ENCODE assay signal across 8 cellular contexts in the genomic region with DNA sequence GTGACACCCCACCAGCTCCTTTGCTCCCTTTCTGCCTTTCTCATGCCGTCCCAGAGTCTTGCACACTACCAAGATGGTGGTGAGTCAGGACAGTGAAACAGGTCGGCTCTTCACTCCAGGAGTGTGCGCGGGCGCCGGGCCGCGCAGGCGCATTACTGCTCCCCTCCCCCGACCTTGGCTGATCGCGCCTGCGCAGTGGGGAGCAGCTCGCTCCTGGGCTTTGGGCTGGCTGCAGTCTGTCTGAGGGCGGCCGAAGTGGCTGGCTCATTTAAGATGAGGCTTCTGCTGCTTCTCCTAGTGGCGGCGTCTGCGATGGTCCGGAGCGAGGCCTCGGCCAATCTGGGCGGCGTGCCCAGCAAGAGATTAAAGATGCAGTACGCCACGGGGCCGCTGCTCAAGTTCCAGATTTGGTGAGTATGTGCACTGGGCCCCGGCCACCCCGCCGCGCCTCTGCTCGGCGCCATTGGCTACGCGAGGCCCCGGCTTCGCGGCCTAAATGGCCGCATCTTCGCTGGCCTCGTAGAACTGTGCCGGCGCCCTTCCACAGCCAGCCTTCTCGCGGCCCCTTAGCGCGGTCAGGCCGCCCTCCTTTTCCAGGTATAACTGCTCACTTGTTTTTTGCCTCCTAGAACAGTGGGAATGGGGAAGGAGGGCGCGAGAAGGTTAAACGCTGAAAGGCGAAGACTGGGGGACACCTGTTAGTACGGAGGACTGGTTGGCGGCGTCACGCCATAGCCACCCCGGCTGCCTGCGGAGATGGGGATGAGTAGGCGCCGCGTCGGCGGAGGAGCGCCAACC.
DNase-seq lines count a peak whose midpoint lies in the region; ATAC-seq lines count a peak whose summit lies in the region.

A gene with protein sequence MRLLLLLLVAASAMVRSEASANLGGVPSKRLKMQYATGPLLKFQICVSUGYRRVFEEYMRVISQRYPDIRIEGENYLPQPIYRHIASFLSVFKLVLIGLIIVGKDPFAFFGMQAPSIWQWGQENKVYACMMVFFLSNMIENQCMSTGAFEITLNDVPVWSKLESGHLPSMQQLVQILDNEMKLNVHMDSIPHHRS (plus strand): TSS at position 232 of the 798 bp plus-strand sequence. CDS start 42 bp downstream, at position 274.

- peak; percentile 59 for ATAC-seq in GM19467 (IDR thresholded peaks at IDR 0.05; ENCODE audit: unreplicated experiment)

- DNase-seq in CMK (ENCODE audit: low read depth) (peak; percentile 88), HS-5 (ENCODE audit: low read depth) (peak; percentile 91), medulla oblongata (ENCODE audit: extremely low spot score) (peak; percentile 98)
- DNase-seq in NK-92 treated with Interleukin-12 subunit alpha and Interleukin-12 subunit beta, amount 100 ng/mL, for 24 hours (lab: John Stamatoyannopoulos, UW) = peak; percentile 93
- DNase-seq in activated CD8-positive, alpha-beta memory T cell treated with anti-CD3 and anti-CD28 coated beads for 24 hours = peak; percentile 97
- peak; percentile 93 for DNase-seq in effector CD8-positive, alpha-beta T cell (lab: John Stamatoyannopoulos, UW)
- peak; percentile 90 for DNase-seq in stimulated activated CD8-positive, alpha-beta memory T cell treated with anti-CD3 and anti-CD28 coated beads, Interleukin-12 subunit alpha, Interleukin-12 subunit beta, amount 100 ng/mL, for 1 hour (ENCODE audit: low read depth)

Comparison
In these comparisons a context has a peak if more than half of its experiments do, and no peak if none do; other contexts are left out.
1. Peak in every context shown above with its lines: DNase-seq and ATAC-seq.